21 cellular contexts compared by ENCODE assay signal in the genomic region with DNA sequence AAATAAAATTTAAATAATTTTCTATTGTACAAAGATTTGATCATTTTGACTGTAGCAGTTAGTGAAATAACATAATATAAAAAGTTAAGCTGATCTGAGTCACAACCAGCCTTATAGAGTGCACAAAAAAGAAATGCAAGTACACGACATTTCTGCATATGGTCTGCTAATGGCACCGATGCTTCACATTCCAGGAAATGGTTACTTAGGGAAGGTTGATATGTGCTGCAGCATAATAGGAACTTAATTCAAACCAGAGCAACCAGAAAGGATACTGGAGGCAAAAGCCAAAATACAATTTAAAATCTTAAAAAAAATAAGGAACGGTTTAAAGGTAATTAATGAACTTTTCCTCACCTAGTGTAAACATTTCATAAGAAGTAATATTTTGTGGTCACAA. TPM values are rescaled to one million over a fixed set of nuclear protein-coding genes. Genes with fewer than 3 reads are reported as not detected.
A peak's percentile ranks its signal among the peaks of the same experiment; 100 is the strongest.
DNase-seq lines count a peak whose midpoint lies in the region; ATAC-seq, FAIRE-seq and TF ChIP-seq lines count a peak whose summit lies in the region.
"Had no signal": no experiment of that assay in that cellular context is flagged by ENCODE, and none has a peak within 500 bp of the region (broad histone marks: within the 10 kb centered on the region; RNA-seq: fewer than 3 reads in every experiment).

No MANE protein-coding gene starts in this region.

- H3K36me3 Mint-ChIP-seq in mesothelial cell of epicardium: peaks cover 6% of the 10 kb centered on the region

- ATAC-seq in pancreas (no peak), GM19324 (IDR thresholded peaks at IDR 0.05; ENCODE audit: low FRiP score, unreplicated experiment) (no peak)

- intact Hi-C loops in pancreas (cut with DNase I): no loop called here

- H3K4me1 Mint-ChIP-seq in mesothelial cell of epicardium: no peaks in the 10 kb centered on the region

- H3K27me3 Mint-ChIP-seq in mesothelial cell of epicardium (ENCODE audit: low read depth): no peaks in the 10 kb centered on the region
- H3K27me3 Mint-ChIP-seq: CD4-positive, alpha-beta T cell had no signal

- H3K36me3 ChIP-seq in SK-N-MC (ENCODE audit: insufficient read depth, low read length) (no peaks in the 10 kb centered on the region), pancreas (no peaks in the 10 kb centered on the region)
- H3K36me3 ChIP-seq: MG63 had no signal

- H3K9me3 ChIP-seq in SK-N-MC (ENCODE audit: low read depth, low read length) (no peaks in the 10 kb centered on the region), pancreas (no peaks in the 10 kb centered on the region)
- H3K9me3 ChIP-seq: MG63 had no signal

- H3K27me3 ChIP-seq in pancreas: no peaks in the 10 kb centered on the region
- H3K27me3 ChIP-seq: MG63 had no signal

- H3K27ac ChIP-seq in SK-N-MC (peak overlapping the region; percentile 86), pancreas (no peak overlapping the region)
- H3K27ac ChIP-seq: KMS-11, PC-9 had no signal

- H3K4me3 Mint-ChIP-seq in mesothelial cell of epicardium: no peak overlapping the region
- H3K4me3 Mint-ChIP-seq: CD4-positive, alpha-beta T cell had no signal

- no peaks in the 10 kb centered on the region for H3K9me3 Mint-ChIP-seq in mesothelial cell of epicardium
- H3K9me3 Mint-ChIP-seq: CD4-positive, alpha-beta T cell had no signal

- H3K4me3 ChIP-seq in SK-N-MC (peak overlapping the region; percentile 18; the same call in 1 of the 2 replicates), pancreas (no peak overlapping the region)
- H3K4me3 ChIP-seq: MG63, PC-9 had no signal

- WGBS in pancreas, 2 donors: 86 to 88% methylated on average over 3 of the region's 3 CpGs

- DNase-seq in AG08395 (ENCODE audit: low spot score) (peak; percentile 30), SK-N-MC (ENCODE audit: low read depth, low spot score) (no peak), fibroblast of gingiva (ENCODE audit: low read depth) (peak; percentile 68), mesothelial cell of epicardium (ENCODE audit: low spot score in 2 of 2, unreplicated experiment in 2 of 2) (no peak), NCI-H1694 (lab: John Stamatoyannopoulos, UW) (no peak), pancreas (no peak), kidney glomerular epithelial cell (lab: John Stamatoyannopoulos, UW) (no peak)
- DNase-seq: Calu3; CD4-positive, alpha-beta T cell; DMS79 treated with DMSO at 0.1 percent for 48 hours; GDM1; GOT3; MG63; NCI-H1105; NCI-H187 treated with DMSO at 0.1 percent for 48 hours; NCI-H446 treated with DMSO at 0.1 percent for 48 hours; NCI-H774; PC-9 had no signal

- peak overlapping the region; percentile 75 for H3K27ac Mint-ChIP-seq in mesothelial cell of epicardium
- H3K27ac Mint-ChIP-seq: CD4-positive, alpha-beta T cell had no signal

- FAIRE-seq in pancreas (lab: Jason Lieb, UNC): no peak

- H3K9ac ChIP-seq in SK-N-MC (ENCODE audit: insufficient read length): no peak overlapping the region
- H3K9ac ChIP-seq: KMS-11 had no signal

- H3K4me1 ChIP-seq in pancreas: peaks cover 0 to 7% (median 0%) of the 10 kb centered on the region in 3 donors

- TF ChIP-seq CTCF in mesothelial cell of epicardium (IDR thresholded peaks at IDR 0.05; ENCODE audit: unreplicated experiment) (no peak), pancreas (IDR thresholded peaks at IDR 0.05) (no peak)

RNA-seq across cellular contexts. Expression of a gene that starts 10.0 kb away (rescaled TPM):
- total RNA-seq in mesothelial cell of epicardium: 86.7 to 89.1 TPM (median 87.0 TPM) in 3 replicates
- 10 to 100 TPM; 19.3 to 28.6 (median 22.1) TPM for total RNA-seq in pancreas
- 10 to 100 TPM; 33.3 to 57.5 TPM for polyA plus RNA-seq in pancreas

RNA-seq across cellular contexts. Expression of a gene that starts 21.2 kb away (rescaled TPM):
- 37.1 to 40.2 TPM (median 38.4 TPM) in 3 replicates for total RNA-seq in mesothelial cell of epicardium
- total RNA-seq in pancreas: 10 to 100 TPM in 1 of 6 donors, 1 to 10 TPM in 5; 7.1 to 12.6 (median 8.8) TPM
- polyA plus RNA-seq in pancreas: 1 to 10 TPM; 4.3 to 5.7 TPM

RNA-seq across cellular contexts. Expression of a gene that starts 51.9 kb away (rescaled TPM):
- 1.9 to 2.4 TPM (median 2.1 TPM) in 3 replicates for total RNA-seq in mesothelial cell of epicardium
- under 1 TPM in 5 of 6 donors, not detected in 1; 0.06 to 0.25 (median 0.13) TPM for total RNA-seq in pancreas
- under 1 TPM in 1 of 2 donors, not detected in 1; under 0.01 TPM for polyA plus RNA-seq in pancreas
- total RNA-seq: A172; CD4-positive, alpha-beta T cell had no signal

Comparison
In these comparisons a context has a peak if more than half of its experiments do, and no peak if none do; other contexts are left out.
1. DNase-seq: peak in AG08395 (single experiment) and fibroblast of gingiva (single experiment); none in SK-N-MC (single experiment), mesothelial cell of epicardium (0 of 2), NCI-H1694 (single experiment), pancreas (0 of 6) and kidney glomerular epithelial cell (single experiment).